Comparison of ENCODE assay signal across 21 cellular contexts in genomic region chr2:144780983-144781382, GRCh38.
DNase-seq lines count a peak whose midpoint lies in the region; ATAC-seq lines count a peak whose summit lies in the region.
"Had no signal": no experiment of that assay in that cellular context is flagged by ENCODE, and none has a peak within 500 bp of the region (broad histone marks: within the 10 kb centered on the region; RNA-seq: fewer than 3 reads in every experiment).

No MANE protein-coding gene starts in this region.

- no peaks in the 10 kb centered on the region for H3K79me1 ChIP-seq in mesendoderm (ENCODE audit: low read length)

- H3K4me2 ChIP-seq in Karpas-422 (ENCODE audit: low read depth, low read length, poor library complexity, severe bottlenecking) (no peak overlapping the region), mesendoderm (ENCODE audit: low read length) (no peak overlapping the region)

- H2BK5ac ChIP-seq in mesendoderm (ENCODE audit: low read length): no peak overlapping the region

- H2BK15ac ChIP-seq in mesendoderm (replicated peaks; ENCODE audit: low read depth): no peak overlapping the region

- H3K27ac ChIP-seq in Karpas-422 (ENCODE audit: low read length): no peak overlapping the region
- no peak overlapping the region for H3K27ac ChIP-seq in mesendoderm (ENCODE audit: low read depth, low read length)
- H3K27ac ChIP-seq: esophagus muscularis mucosa, vagina had no signal

- H4K8ac ChIP-seq in mesendoderm (ENCODE audit: low read depth, low read length): no peak overlapping the region

- H2BK120ac ChIP-seq in mesendoderm (ENCODE audit: low read depth, low read length): no peak overlapping the region

- no CpG with 5 or more reads among the region's 3 CpGs for WGBS in mesendoderm (ENCODE audit: extremely low coverage, insufficient coverage, low lambda C conversion rate)

- H4K5ac ChIP-seq in mesendoderm (ENCODE audit: low read length): no peak overlapping the region

- H3K9me3 ChIP-seq in Karpas-422 (ENCODE audit: low read length) (no peaks in the 10 kb centered on the region), adipocyte (ENCODE audit: control insufficient read depth, low read length) (no peaks in the 10 kb centered on the region)
- H3K9me3 ChIP-seq: BE2C, esophagus muscularis mucosa, vagina had no signal

- H3K18ac ChIP-seq in mesendoderm (ENCODE audit: low read length): no peak overlapping the region

- H3K9ac ChIP-seq in Karpas-422 (ENCODE audit: low read length): no peak overlapping the region
- no peak overlapping the region for H3K9ac ChIP-seq in adipocyte (ENCODE audit: low read length)
- H3K9ac ChIP-seq in mesendoderm (ENCODE audit: low read length): no peak overlapping the region

- H3K4me1 ChIP-seq in Karpas-422 (ENCODE audit: low read length) (no peaks in the 10 kb centered on the region; the same call in 1 of the 2 replicates), adipocyte (ENCODE audit: control insufficient read depth, insufficient read depth, low read length) (no peaks in the 10 kb centered on the region), mesendoderm (ENCODE audit: control insufficient read depth, low read depth, low read length) (no peaks in the 10 kb centered on the region)
- H3K4me1 ChIP-seq: BE2C, esophagus muscularis mucosa, vagina had no signal

- DNase-seq in EH (ENCODE audit: low read depth): peak; percentile 47
- DNase-seq in Karpas-422: peak; percentile 37
- peak; percentile 72 for DNase-seq in adipocyte (ENCODE audit: low read depth)
- DNase-seq in mesendoderm: peak; percentile 6
- DNase-seq in NCI-H446 (lab: John Stamatoyannopoulos, UW): no peak
- DNase-seq in OCI-M1 (lab: John Stamatoyannopoulos, UW): no peak
- DNase-seq: activated CD4-positive, alpha-beta T cell treated with anti-CD3 and anti-CD28 coated beads for 4 hours; activated effector memory CD4-positive, alpha-beta T cell treated with anti-CD3 and anti-CD28 coated beads, Interleukin-2, amount 50 U/mL, for 16 hours; BE2C; Calu3; central memory CD4-positive, alpha-beta T cell; MM.1S; natural killer cell; NCI-H187; NCI-H69; posterior cingulate gyrus; small intestine; stimulated activated CD4-positive, alpha-beta T cell treated with anti-CD3 and anti-CD28 coated beads, Interleukin-4, amount 100 ng/mL, for 24 hours had no signal

- no peaks in the 10 kb centered on the region for H3K9me2 ChIP-seq in Karpas-422 (replicated peaks; ENCODE audit: insufficient read depth, low read length)

- H3K27me3 ChIP-seq in Karpas-422 (ENCODE audit: low read length) (no peaks in the 10 kb centered on the region), adipocyte (replicated peaks; ENCODE audit: control insufficient read depth, insufficient read depth, low read length) (no peaks in the 10 kb centered on the region), mesendoderm (ENCODE audit: insufficient read depth, low read length, poor library complexity) (no peaks in the 10 kb centered on the region)
- H3K27me3 ChIP-seq: BE2C, esophagus muscularis mucosa, vagina had no signal

- no peak overlapping the region for H3K56ac ChIP-seq in mesendoderm (ENCODE audit: low read length)

- ATAC-seq in GM19397 (IDR thresholded peaks at IDR 0.05; ENCODE audit: unreplicated experiment): no peak
- ATAC-seq: natural killer cell had no signal

- no peaks in the 10 kb centered on the region for H3K79me2 ChIP-seq in Karpas-422 (ENCODE audit: low read length)
- no peaks in the 10 kb centered on the region for H3K79me2 ChIP-seq in mesendoderm (ENCODE audit: control insufficient read depth, insufficient read depth, low read length)

- H2AFZ ChIP-seq in Karpas-422 (ENCODE audit: low read length): no peak overlapping the region

- H2AK5ac ChIP-seq in mesendoderm (ENCODE audit: low read length): no peak overlapping the region

- H3K4me3 ChIP-seq in Karpas-422 (ENCODE audit: low read length) (no peak overlapping the region), adipocyte (ENCODE audit: low read length) (no peak overlapping the region), mesendoderm (ENCODE audit: low read length) (no peak overlapping the region)
- H3K4me3 ChIP-seq: esophagus muscularis mucosa, vagina had no signal

- H3K4ac ChIP-seq in mesendoderm (ENCODE audit: low read depth, low read length): no peak overlapping the region

- H3K23ac ChIP-seq in mesendoderm (ENCODE audit: low read length): no peak overlapping the region

- H3K36me3 ChIP-seq in Karpas-422 (ENCODE audit: insufficient read depth, low read length) (no peaks in the 10 kb centered on the region), adipocyte (ENCODE audit: control insufficient read depth, insufficient read depth, low read length, severe bottlenecking) (no peaks in the 10 kb centered on the region), mesendoderm (ENCODE audit: control insufficient read depth, insufficient read depth, low read length) (no peaks in the 10 kb centered on the region)
- H3K36me3 ChIP-seq: BE2C, esophagus muscularis mucosa, vagina had no signal

- H4K20me1 ChIP-seq in Karpas-422 (ENCODE audit: insufficient read depth, low read depth, low read length): no peaks in the 10 kb centered on the region

Comparison
In these comparisons a context has a peak if more than half of its experiments do, and no peak if none do; other contexts are left out.
1. DNase-seq: peak in EH (single experiment), Karpas-422 (single experiment), adipocyte (single experiment) and mesendoderm (single experiment); none in NCI-H446 (0 of 2) and OCI-M1 (single experiment).